In genomic region chr10:30285970-30286369, GRCh38 we compare ENCODE assay signal across 2 cellular contexts.
TF ChIP-seq lines count a peak whose summit lies in the region.

No MANE protein-coding gene starts in this region.

TF ChIP-seq in GM12891, 5 proteins besides CTCF, POLR2A, EP300 and RAD21:
- TF ChIP-seq TAF1 (IDR thresholded peaks at IDR 0.05; ENCODE audit: low read depth, low read length) (no peak), SPI1 (IDR thresholded peaks at IDR 0.05; ENCODE audit: low read depth, low read length) (no peak), POLR2AphosphoS5 (IDR thresholded peaks at IDR 0.05; ENCODE audit: low read depth, low read length) (no peak), POU2F2 (IDR thresholded peaks at IDR 0.05; ENCODE audit: low read depth, low read length) (no peak), PAX5 (IDR thresholded peaks at IDR 0.05; ENCODE audit: insufficient read depth, low read length, severe bottlenecking) (no peak)

TF ChIP-seq in GM12878, 131 proteins besides CTCF, POLR2A, EP300 and RAD21:
- TF ChIP-seq ATF3 (IDR thresholded peaks at IDR 0.05; ENCODE audit: borderline replicate concordance, extremely low read depth, low read depth, low read length) (no peak), SUPT20H (IDR thresholded peaks at IDR 0.05; ENCODE audit: borderline replicate concordance, control insufficient read depth, low read depth, low read length) (no peak), POU2F2 (IDR thresholded peaks at IDR 0.05; ENCODE audit: borderline replicate concordance, low read depth, low read length) (no peak), SP1 (IDR thresholded peaks at IDR 0.05; ENCODE audit: low read depth, low read length) (no peak), E4F1 (IDR thresholded peaks at IDR 0.05; ENCODE audit: borderline replicate concordance, partially characterized antibody) (no peak), GATAD2B (conservative IDR thresholded peaks at IDR 0.05; ENCODE audit: low read depth) (no peak), CREM (IDR thresholded peaks at IDR 0.05; ENCODE audit: low read depth) (no peak), MYC (IDR thresholded peaks at IDR 0.05; ENCODE audit: insufficient read depth, insufficient read length, insufficient replicate concordance, low read length, severe bottlenecking) (no peak), POLR2AphosphoS5 (IDR thresholded peaks at IDR 0.05; ENCODE audit: low read length) (no peak), BCL3 (IDR thresholded peaks at IDR 0.05; ENCODE audit: borderline replicate concordance, insufficient read depth, low read depth, low read length, poor library complexity, severe bottlenecking) (no peak), ATF2 (IDR thresholded peaks at IDR 0.05; ENCODE audit: low read length) (no peak), ZBED1 (IDR thresholded peaks at IDR 0.05; ENCODE audit: borderline replicate concordance) (no peak), RELA (IDR thresholded peaks at IDR 0.05; ENCODE audit: borderline replicate concordance, partially characterized antibody) (no peak)
